Comparison of ENCODE assay signal across 1 cellular context in the genomic region with DNA sequence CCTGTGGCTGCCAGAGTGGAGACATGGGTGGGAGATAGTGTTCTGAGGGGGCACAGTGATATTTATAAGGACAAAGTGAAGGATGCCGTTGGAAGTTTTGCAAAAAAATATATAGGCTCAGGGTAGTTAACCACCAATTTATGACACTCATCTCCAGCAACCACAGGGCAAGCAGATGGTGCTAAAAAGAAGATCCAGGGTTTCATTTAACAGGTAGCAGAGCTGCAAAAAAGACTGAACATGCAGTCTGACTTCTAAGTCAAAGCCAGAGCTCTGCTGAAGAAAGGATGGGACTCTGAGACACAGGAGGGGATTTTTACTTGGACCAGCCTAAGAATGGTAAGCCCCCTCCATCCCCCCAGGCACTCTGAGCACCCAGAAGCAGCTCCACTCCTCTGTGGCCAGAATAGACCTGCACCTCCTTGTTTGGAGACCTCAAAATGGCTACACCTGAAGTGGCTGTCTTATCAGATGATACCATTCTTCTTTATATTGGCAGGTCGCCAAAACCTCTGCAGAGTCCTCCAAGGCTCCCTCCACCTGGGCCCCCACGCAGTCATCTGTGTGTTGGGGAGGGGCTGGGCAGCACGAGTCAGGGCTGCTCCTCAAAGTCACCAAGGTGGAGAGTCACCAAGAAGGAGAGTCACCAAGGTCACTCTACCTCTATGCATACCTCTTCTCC.
TF ChIP-seq lines count a peak whose summit lies in the region.

No MANE protein-coding gene starts in this region.

TF ChIP-seq in K562, 482 proteins besides CTCF, POLR2A, EP300 and RAD21 (continued from another document):
- TF ChIP-seq, protein P1, sequence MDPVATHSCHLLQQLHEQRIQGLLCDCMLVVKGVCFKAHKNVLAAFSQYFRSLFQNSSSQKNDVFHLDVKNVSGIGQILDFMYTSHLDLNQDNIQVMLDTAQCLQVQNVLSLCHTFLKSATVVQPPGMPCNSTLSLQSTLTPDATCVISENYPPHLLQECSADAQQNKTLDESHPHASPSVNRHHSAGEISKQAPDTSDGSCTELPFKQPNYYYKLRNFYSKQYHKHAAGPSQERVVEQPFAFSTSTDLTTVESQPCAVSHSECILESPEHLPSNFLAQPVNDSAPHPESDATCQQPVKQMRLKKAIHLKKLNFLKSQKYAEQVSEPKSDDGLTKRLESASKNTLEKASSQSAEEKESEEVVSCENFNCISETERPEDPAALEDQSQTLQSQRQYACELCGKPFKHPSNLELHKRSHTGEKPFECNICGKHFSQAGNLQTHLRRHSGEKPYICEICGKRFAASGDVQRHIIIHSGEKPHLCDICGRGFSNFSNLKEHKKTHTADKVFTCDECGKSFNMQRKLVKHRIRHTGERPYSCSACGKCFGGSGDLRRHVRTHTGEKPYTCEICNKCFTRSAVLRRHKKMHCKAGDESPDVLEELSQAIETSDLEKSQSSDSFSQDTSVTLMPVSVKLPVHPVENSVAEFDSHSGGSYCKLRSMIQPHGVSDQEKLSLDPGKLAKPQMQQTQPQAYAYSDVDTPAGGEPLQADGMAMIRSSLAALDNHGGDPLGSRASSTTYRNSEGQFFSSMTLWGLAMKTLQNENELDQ (CRISPR knock-in tag; IDR thresholded peaks at IDR 0.05; ENCODE audit: borderline replicate concordance), result no peak
